ENCODE assay signal across 1 cellular context in genomic region chr1:93846929-93847810, GRCh38.
TF ChIP-seq lines count a peak whose summit lies in the region.

No MANE protein-coding gene starts in this region.

TF ChIP-seq in K562, 482 proteins besides CTCF, POLR2A, EP300 and RAD21 (continued from another document and continues in another):
- TF ChIP-seq PKNOX1 (IDR thresholded peaks at IDR 0.05) = no peak
- peak; percentile 39; the same call in 1 of the 2 replicates for TF ChIP-seq TCF7 (IDR thresholded peaks at IDR 0.05; ENCODE audit: borderline replicate concordance)
- TF ChIP-seq NR1H2 (CRISPR knock-in tag; IDR thresholded peaks at IDR 0.05) = no peak
- peak; percentile 96 for TF ChIP-seq POLR3A (IDR thresholded peaks at IDR 0.05; ENCODE audit: borderline replicate concordance, extremely low read depth, insufficient read depth, insufficient read length)
- TF ChIP-seq RAD51 (IDR thresholded peaks at IDR 0.05; ENCODE audit: borderline replicate concordance, low read depth) = no peak
- no peak for TF ChIP-seq ZNF695 (CRISPR knock-in tag; IDR thresholded peaks at IDR 0.05)
- TF ChIP-seq PHB (CRISPR knock-in tag; IDR thresholded peaks at IDR 0.05) = no peak
- TF ChIP-seq USF2 (CRISPR knock-in tag; IDR thresholded peaks at IDR 0.05) = no peak
- TF ChIP-seq ZNF589 (CRISPR knock-in tag; IDR thresholded peaks at IDR 0.05; ENCODE audit: low read depth) = 0 out of 2 replicates have a peak, but pooled peaks have one; percentile 51
- no peak for TF ChIP-seq ZKSCAN8 (CRISPR knock-in tag; IDR thresholded peaks at IDR 0.05)
- no peak for TF ChIP-seq ZNF780A (CRISPR knock-in tag; IDR thresholded peaks at IDR 0.05)
- TF ChIP-seq SMAD3 (CRISPR knock-in tag; conservative IDR thresholded peaks at IDR 0.05) = no peak
- no peak for TF ChIP-seq NELFE (IDR thresholded peaks at IDR 0.05; ENCODE audit: insufficient read depth, insufficient read length)
- peak; percentile 89 for TF ChIP-seq GTF3C2 (IDR thresholded peaks at IDR 0.05; ENCODE audit: borderline replicate concordance, extremely low read depth, insufficient read length)
- no peak for TF ChIP-seq ZBTB12 (CRISPR knock-in tag; IDR thresholded peaks at IDR 0.05)
- peak; percentile 73 for TF ChIP-seq CREM (IDR thresholded peaks at IDR 0.05; ENCODE audit: low read depth)
- TF ChIP-seq NFE2L1 (tag; IDR thresholded peaks at IDR 0.05; ENCODE audit: borderline replicate concordance, low read depth) = no peak
- TF ChIP-seq TFAM (CRISPR knock-in tag; conservative IDR thresholded peaks at IDR 0.05) = no peak
- no peak for TF ChIP-seq KLF16 (IDR thresholded peaks at IDR 0.05)
- TF ChIP-seq YBX1 (IDR thresholded peaks at IDR 0.05) = no peak
- no peak for TF ChIP-seq ZNF133 (CRISPR knock-in tag; IDR thresholded peaks at IDR 0.05)
- TF ChIP-seq MAFK (IDR thresholded peaks at IDR 0.05; ENCODE audit: low read length) = peak; percentile 30; the same call in 1 of the 2 replicates
- TF ChIP-seq SAFB (IDR thresholded peaks at IDR 0.05; ENCODE audit: borderline replicate concordance, low read depth, low read length) = no peak
- peak; percentile 68; the same call in 1 of the 2 replicates for TF ChIP-seq CEBPG (CRISPR knock-in tag; IDR thresholded peaks at IDR 0.05)
- peak in 1 of 2 experiments; percentile 85; a peak in 2 of 4 replicates for TF ChIP-seq CEBPG (tag; conservative IDR thresholded peaks at IDR 0.05 in 1 of 2, IDR thresholded peaks at IDR 0.05 in 1 of 2)
- TF ChIP-seq ZNF384 (IDR thresholded peaks at IDR 0.05; ENCODE audit: low read depth, low read length) = peak; percentile 30; the same call in 1 of the 2 replicates
- TF ChIP-seq BRF1 (IDR thresholded peaks at IDR 0.05; ENCODE audit: borderline replicate concordance, extremely low read depth, insufficient read length) = peak; percentile 98
- no peak for TF ChIP-seq TSHZ1 (CRISPR knock-in tag; IDR thresholded peaks at IDR 0.05)
- TF ChIP-seq HDAC6 (IDR thresholded peaks at IDR 0.05; ENCODE audit: low read depth, low read length) = 0 out of 2 replicates have a peak, but pooled peaks have one; percentile 68
- TF ChIP-seq ZNF134 (CRISPR knock-in tag; conservative IDR thresholded peaks at IDR 0.05) = no peak
- TF ChIP-seq MTF1 (CRISPR knock-in tag; IDR thresholded peaks at IDR 0.05; ENCODE audit: borderline replicate concordance) = no peak
- TF ChIP-seq ZNF609 (CRISPR knock-in tag; IDR thresholded peaks at IDR 0.05; ENCODE audit: borderline replicate concordance) = no peak
- TF ChIP-seq SNIP1 (IDR thresholded peaks at IDR 0.05; ENCODE audit: low read depth) = no peak
- TF ChIP-seq CHCHD3 (CRISPR knock-in tag; IDR thresholded peaks at IDR 0.05) = no peak
- TF ChIP-seq TAF1 (IDR thresholded peaks at IDR 0.05; ENCODE audit: control insufficient read depth, extremely low read depth, insufficient read depth, low read length, severe bottlenecking) = no peak
- TF ChIP-seq ZSCAN29 (IDR thresholded peaks at IDR 0.05) = 0 out of 2 replicates have a peak, but pooled peaks have one; percentile 40
- no peak for TF ChIP-seq C11orf30 (IDR thresholded peaks at IDR 0.05; ENCODE audit: low read depth)
- TF ChIP-seq CHAMP1 (IDR thresholded peaks at IDR 0.05) = no peak
- no peak for TF ChIP-seq PTBP1 (IDR thresholded peaks at IDR 0.05; ENCODE audit: low read depth, low read length)
- peak; percentile 63 to 88; a peak in 3 of 4 replicates for TF ChIP-seq HDAC1 (IDR thresholded peaks at IDR 0.05)
- no peak for TF ChIP-seq ZNF174 (CRISPR knock-in tag; IDR thresholded peaks at IDR 0.05)
- TF ChIP-seq U2AF2 (optimal IDR thresholded peaks at IDR 0.05; ENCODE audit: low read depth, low read length) = no peak
- no peak for TF ChIP-seq ZNF766 (CRISPR knock-in tag; conservative IDR thresholded peaks at IDR 0.05)
- TF ChIP-seq ZNF696 (CRISPR knock-in tag; conservative IDR thresholded peaks at IDR 0.05) = no peak
- no peak for TF ChIP-seq HSF4 (CRISPR knock-in tag; IDR thresholded peaks at IDR 0.05; ENCODE audit: borderline replicate concordance)
- TF ChIP-seq ZNF140 (CRISPR knock-in tag; IDR thresholded peaks at IDR 0.05) = no peak
- peak; percentile 23; the same call in 1 of the 2 replicates for TF ChIP-seq MTA3 (IDR thresholded peaks at IDR 0.05; ENCODE audit: borderline replicate concordance)
